In the genomic region with DNA sequence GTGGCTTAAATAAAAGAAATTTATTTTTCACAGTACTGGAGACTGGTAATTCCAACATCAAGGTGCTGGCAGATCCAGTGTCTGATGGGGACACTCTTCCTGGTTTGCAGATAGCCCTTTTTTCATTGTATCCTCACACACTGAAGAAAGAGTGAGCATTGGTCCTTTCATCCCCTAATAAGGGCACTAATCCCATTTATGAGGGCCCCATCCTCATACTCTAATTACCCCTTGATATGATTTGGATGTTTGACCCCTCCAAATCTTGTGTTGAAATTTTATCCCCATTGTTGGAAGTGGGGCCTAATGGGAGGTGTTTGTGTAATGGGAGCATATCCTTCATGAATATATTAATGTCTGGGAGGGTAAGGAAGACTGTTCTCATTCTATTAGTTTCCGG, we compare ENCODE assay signal across 9 cellular contexts. TPM values are rescaled to one million over a fixed set of nuclear protein-coding genes. Genes with fewer than 3 reads are reported as not detected.
"Had no signal": no experiment of that assay in that cellular context is flagged by ENCODE, and none has a peak within 500 bp of the region (broad histone marks: within the 10 kb centered on the region; RNA-seq: fewer than 3 reads in every experiment).

No MANE protein-coding gene starts in this region.

- H3K4me3 ChIP-seq: GM23338 had no signal

- H2AFZ ChIP-seq: GM23338 had no signal

- ATAC-seq: GM23338 had no signal

- DNase-seq: H9, HCEC 1CT, KBM-7 had no signal

- FAIRE-seq: H1, H54, HTR-8/SVneo had no signal

- H3K4me2 ChIP-seq: GM23338 had no signal

RNA-seq across cellular contexts. Expression of a gene that starts 9.4 kb away (rescaled TPM):
- total RNA-seq: HT-29 had no signal
- polyA plus RNA-seq: IgD-negative memory B cell had no signal
